ENCODE assay signal across 1 cellular context in the genomic region with DNA sequence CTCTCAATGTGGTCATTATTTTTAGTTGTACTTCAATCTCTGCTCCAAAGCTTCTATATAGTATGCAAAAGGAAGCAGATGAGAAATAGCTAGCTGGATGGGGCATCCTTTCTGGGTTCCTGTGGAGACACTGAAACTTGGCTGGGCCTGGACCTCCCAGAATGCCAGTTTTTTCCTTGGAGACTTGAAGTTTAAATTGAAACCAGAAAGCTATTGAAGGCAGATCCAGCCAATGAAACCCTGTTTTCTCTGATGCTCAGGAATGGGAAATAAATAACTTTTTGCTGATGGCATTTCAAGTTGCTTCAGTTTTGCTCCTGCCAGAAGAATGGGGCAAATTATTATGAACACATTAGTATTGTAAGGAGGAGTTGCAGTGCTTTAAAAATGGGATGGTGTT.
TF ChIP-seq lines count a peak whose summit lies in the region.

No MANE protein-coding gene starts in this region.

TF ChIP-seq in HEK293, 187 proteins besides CTCF, POLR2A, EP300 and RAD21 (continued from another document):
- TF ChIP-seq, protein P1, sequence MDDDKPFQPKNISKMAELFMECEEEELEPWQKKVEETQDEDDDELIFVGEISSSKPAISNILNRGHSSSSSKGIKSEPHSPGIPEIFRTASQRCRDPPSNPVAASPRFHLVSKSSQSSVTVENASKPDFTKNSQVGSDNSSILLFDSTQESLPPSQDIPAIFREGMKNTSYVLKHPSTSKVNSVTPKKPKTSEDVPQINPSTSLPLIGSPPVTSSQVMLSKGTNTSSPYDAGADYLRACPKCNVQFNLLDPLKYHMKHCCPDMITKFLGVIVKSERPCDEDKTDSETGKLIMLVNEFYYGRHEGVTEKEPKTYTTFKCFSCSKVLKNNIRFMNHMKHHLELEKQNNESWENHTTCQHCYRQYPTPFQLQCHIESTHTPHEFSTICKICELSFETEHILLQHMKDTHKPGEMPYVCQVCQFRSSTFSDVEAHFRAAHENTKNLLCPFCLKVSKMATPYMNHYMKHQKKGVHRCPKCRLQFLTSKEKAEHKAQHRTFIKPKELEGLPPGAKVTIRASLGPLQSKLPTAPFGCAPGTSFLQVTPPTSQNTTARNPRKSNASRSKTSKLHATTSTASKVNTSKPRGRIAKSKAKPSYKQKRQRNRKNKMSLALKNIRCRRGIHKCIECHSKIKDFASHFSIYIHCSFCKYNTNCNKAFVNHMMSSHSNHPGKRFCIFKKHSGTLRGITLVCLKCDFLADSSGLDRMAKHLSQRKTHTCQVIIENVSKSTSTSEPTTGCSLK (tag by site-specific recombination; IDR thresholded peaks at IDR 0.05), result no peak
